8 cellular contexts compared by ENCODE assay signal in the genomic region with DNA sequence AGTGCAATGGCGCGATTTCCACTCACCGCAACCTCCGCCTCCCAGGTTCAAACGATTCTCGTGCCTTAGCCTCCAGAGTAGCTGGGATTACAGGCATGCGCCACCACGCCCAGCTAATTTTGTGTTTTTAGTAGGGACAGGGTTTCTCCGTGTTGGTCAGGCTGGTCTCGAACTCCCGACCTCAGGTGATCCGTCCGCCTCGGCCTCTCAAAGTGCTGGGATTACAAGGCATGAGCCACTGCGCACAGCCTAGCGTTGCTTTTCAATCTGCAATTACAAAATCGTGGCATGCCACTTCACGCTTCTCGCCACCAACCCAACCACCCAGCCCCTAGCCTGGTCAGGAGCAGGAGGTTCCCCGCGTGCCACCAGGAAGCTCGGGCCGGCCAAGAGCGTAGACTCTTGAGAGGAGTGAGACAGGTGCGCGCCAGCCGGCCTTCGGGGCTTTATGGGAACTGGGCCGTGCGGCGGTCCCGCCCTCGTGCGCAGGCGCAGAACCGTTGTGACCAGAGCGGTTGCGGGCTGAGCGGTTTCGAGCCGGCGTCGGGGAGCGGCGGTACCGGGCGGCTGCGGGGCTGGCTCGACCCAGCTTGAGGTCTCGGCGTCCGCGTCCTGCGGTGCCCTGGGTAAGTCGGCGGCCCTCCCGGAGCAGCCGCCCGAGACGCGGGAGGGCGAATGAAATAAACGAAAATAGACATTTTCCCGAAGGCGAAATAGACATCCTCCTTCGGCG. TPM values are rescaled to one million over a fixed set of nuclear protein-coding genes. Genes with fewer than 3 reads are reported as not detected.
DNase-seq lines count a peak whose midpoint lies in the region; ATAC-seq and TF ChIP-seq lines count a peak whose summit lies in the region.

A gene (plus strand): TSS at position 500 of the 733 bp plus-strand sequence. CDS start 530 bp downstream, outside the sequence.

- no peaks in the 10 kb centered on the region for H3K36me3 ChIP-seq in A673 (ENCODE audit: insufficient read depth, low read length, poor library complexity, severe bottlenecking)
- peaks cover 0 to 10% of the 10 kb centered on the region in 2 donors for H3K36me3 ChIP-seq in psoas muscle (ENCODE audit: insufficient read depth in 1 of 2, low read depth in 1 of 2)
- H3K36me3 ChIP-seq in upper lobe of right lung, result no peaks in the 10 kb centered on the region

- no peak for TF ChIP-seq CTCF in A673 (conservative IDR thresholded peaks at IDR 0.05; ENCODE audit: low read depth, low read length)
- TF ChIP-seq CTCF in psoas muscle (IDR thresholded peaks at IDR 0.05), result no peak
- no peak for TF ChIP-seq CTCF in upper lobe of right lung (IDR thresholded peaks at IDR 0.05)

- H3K4me3 ChIP-seq in A673 (ENCODE audit: low read depth, low read length, poor library complexity, severe bottlenecking) (peak within 1 kb of the TSS; percentile 74), right cardiac atrium (ENCODE audit: low read length) (peak within 1 kb of the TSS; percentile 53), psoas muscle (peak within 1 kb of the TSS; percentile 78), upper lobe of right lung (peak within 1 kb of the TSS; percentile 68)

- H3K4me1 Mint-ChIP-seq in T-helper 1 cell treated with Interleukin-12 subunit alpha and Interleukin-12 subunit beta and Interleukin-4 antibody, amounts not matched to agents 30 μg/mL and 1 μg/mL, for 36 hours (ENCODE audit: low read depth), result peaks cover 12% of the 10 kb centered on the region

- 17% methylated on average over 67 of the region's 67 CpGs for WGBS in right cardiac atrium
- 15 to 20% (median 17%) methylated on average over 61 to 67 of the region's 67 CpGs for WGBS in psoas muscle, 3 donors

- intact Hi-C loops in A673 (cut with micrococcal nuclease; ENCODE audit: unreplicated experiment), result no loop called here
- intact Hi-C loops in right cardiac atrium (cut with DNase I), result no loop called here
- intact Hi-C loops in psoas muscle (cut with DNase I), result no loop called here
- intact Hi-C loops in upper lobe of right lung (cut with DNase I), result no loop called here

- no peaks in the 10 kb centered on the region for H3K9me3 Mint-ChIP-seq in T-helper 1 cell treated with Interleukin-12 subunit alpha and Interleukin-12 subunit beta and Interleukin-4 antibody, amounts not matched to agents 30 μg/mL and 1 μg/mL, for 36 hours

- CTCF ChIA-PET in A673 (lab: Charles Lee), result interaction anchor here (0.6 kb wide), 1 partner anchor 123 kb away, joined by 9 read pairs; no protein-coding TSS in a partner anchor

- H3K4me3 Mint-ChIP-seq in T-helper 1 cell treated with Interleukin-12 subunit alpha and Interleukin-12 subunit beta and Interleukin-4 antibody, amounts not matched to agents 30 μg/mL and 1 μg/mL, for 36 hours, result peak within 1 kb of the TSS; percentile 87

- H3K27me3 Mint-ChIP-seq in T-helper 1 cell treated with Interleukin-12 subunit alpha and Interleukin-12 subunit beta and Interleukin-4 antibody, amounts not matched to agents 30 μg/mL and 1 μg/mL, for 36 hours (ENCODE audit: low read depth), result peaks cover 42% of the 10 kb centered on the region

- no peak within 1 kb of the TSS for H3K27ac Mint-ChIP-seq in T-helper 1 cell treated with Interleukin-12 subunit alpha and Interleukin-12 subunit beta and Interleukin-4 antibody, amounts not matched to agents 30 μg/mL and 1 μg/mL, for 36 hours

- peaks cover 20% of the 10 kb centered on the region for H3K4me1 ChIP-seq in A673 (ENCODE audit: insufficient read depth, low read length, poor library complexity, severe bottlenecking)
- H3K4me1 ChIP-seq in right cardiac atrium (ENCODE audit: control insufficient read depth, insufficient read depth, low read length), result no peaks in the 10 kb centered on the region
- peaks cover 7% of the 10 kb centered on the region for H3K4me1 ChIP-seq in psoas muscle
- H3K4me1 ChIP-seq in upper lobe of right lung, result peaks cover 15% of the 10 kb centered on the region

- DNase-seq in A673 (ENCODE audit: low spot score), result peak; percentile 80
- peak; percentile 54 for DNase-seq in GM19240 (ENCODE audit: insufficient read length, low spot score)
- DNase-seq in NCI-H1105 treated with DMSO at 0.1 percent for 48 hours (lab: John Stamatoyannopoulos, UW), result peak; percentile 84
- DNase-seq in anterior cingulate cortex (lab: John Stamatoyannopoulos, UW), result peak in 57 of 58 donors; percentile 20 to 92 (median 80)
- peak; percentile 88 to 95 (median 93) for DNase-seq in right cardiac atrium
- peak; percentile 89 to 93 for DNase-seq in psoas muscle
- DNase-seq in upper lobe of right lung, result peak; percentile 97

- peaks cover 1% of the 10 kb centered on the region for H3K36me3 Mint-ChIP-seq in T-helper 1 cell treated with Interleukin-12 subunit alpha and Interleukin-12 subunit beta and Interleukin-4 antibody, amounts not matched to agents 30 μg/mL and 1 μg/mL, for 36 hours (ENCODE audit: low read depth)

- peaks cover 12% of the 10 kb centered on the region for H3K27me3 ChIP-seq in A673 (replicated peaks; ENCODE audit: insufficient read depth, low read depth, low read length, poor library complexity)
- no peaks in the 10 kb centered on the region for H3K27me3 ChIP-seq in right cardiac atrium (ENCODE audit: control insufficient read depth, insufficient read depth)
- no peaks in the 10 kb centered on the region for H3K27me3 ChIP-seq in psoas muscle (ENCODE audit: insufficient read depth in 3 of 3, low read length in 2 of 3)
- H3K27me3 ChIP-seq in upper lobe of right lung, result peaks cover 6% of the 10 kb centered on the region

- no TSS peak for BruUV-seq in A673 (replicated peaks; lab: Mats Ljungman, UMichigan)

- ATAC-seq in right cardiac atrium (peak; percentile 92 to 96), psoas muscle (peak; percentile 96 to 99 (median 97)), upper lobe of right lung (peak; percentile 95)

- H3K9me3 ChIP-seq in A673 (ENCODE audit: low read depth, low read length, poor library complexity, severe bottlenecking) (no peaks in the 10 kb centered on the region), right cardiac atrium (ENCODE audit: control insufficient read depth, low read length) (no peaks in the 10 kb centered on the region), psoas muscle (no peaks in the 10 kb centered on the region), upper lobe of right lung (no peaks in the 10 kb centered on the region)

- H3K27ac ChIP-seq in A673 (ENCODE audit: low read depth, low read length, poor library complexity, severe bottlenecking) (peak within 1 kb of the TSS; percentile 38), right cardiac atrium (ENCODE audit: low read length) (no peak within 1 kb of the TSS), psoas muscle (peak within 1 kb of the TSS; percentile 73), upper lobe of right lung (peak within 1 kb of the TSS; percentile 39)

- POLR2A ChIA-PET in A673 (lab: Charles Lee; ENCODE audit: low non-redundant PET), result interaction anchor here (0.5 kb wide), 1 partner anchor 127 kb away, joined by 4 read pairs; no protein-coding TSS in a partner anchor

RNA-seq across cellular contexts. Expression of the gene that starts here (rescaled TPM):
- total RNA-seq in A673 (2021) (37.7 and 40.1 TPM in 2 replicates), right cardiac atrium (1 to 10 TPM; 4.9 to 8.1 (median 6.5) TPM), psoas muscle (10 to 100 TPM in 1 of 4 donors, 1 to 10 TPM in 3; 2.2 to 15.0 (median 6.0) TPM), upper lobe of right lung (54.8 TPM)
- polyA plus RNA-seq in right cardiac atrium (4.3 TPM), psoas muscle (1 to 10 TPM; 3.1 to 5.5 (median 3.6) TPM)
